ENCODE assay signal across 1 cellular context in the genomic region with DNA sequence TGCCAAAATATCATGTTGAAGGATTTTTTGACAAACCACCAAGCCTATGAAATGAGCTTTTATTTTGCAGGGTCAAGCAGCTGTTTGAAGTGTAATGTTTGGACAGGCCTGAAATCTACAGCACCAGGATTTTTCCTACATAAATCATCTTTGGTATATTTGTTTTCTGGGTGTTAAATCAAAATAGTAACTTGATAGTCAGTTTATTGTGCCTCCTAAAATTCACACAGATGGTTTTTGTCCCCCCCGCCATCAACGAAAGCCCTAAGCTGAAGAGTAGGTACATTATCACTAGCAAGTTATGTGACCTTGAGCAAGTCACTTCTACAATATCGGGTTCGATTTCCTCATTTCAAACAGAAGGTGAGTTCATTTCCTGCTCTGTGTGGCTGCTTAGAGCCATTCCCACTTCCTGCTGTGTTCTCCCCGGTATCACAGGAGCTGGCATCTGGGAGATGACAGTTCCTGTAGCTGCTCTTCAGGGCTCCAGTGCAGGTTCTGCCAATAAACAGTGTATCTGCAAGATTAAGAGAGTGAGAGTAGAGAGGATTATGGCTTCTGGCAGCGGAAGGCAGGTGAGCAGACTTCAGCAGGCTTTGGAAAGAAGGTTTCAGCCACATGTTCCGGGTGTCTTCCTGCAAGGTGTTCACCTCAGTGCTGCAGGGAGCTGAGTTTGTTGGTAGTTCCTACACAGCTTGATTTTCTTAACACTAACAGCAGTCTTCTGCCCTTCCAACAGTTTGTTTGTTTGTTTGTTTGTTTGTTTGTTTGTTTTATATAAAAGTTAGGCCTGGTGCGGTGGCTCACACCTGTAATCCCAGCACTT.
TF ChIP-seq lines count a peak whose summit lies in the region.

No MANE protein-coding gene starts in this region.

TF ChIP-seq in HepG2, 621 proteins besides CTCF, POLR2A, EP300 and RAD21 (continued from another document):
- TF ChIP-seq PHF21A (CRISPR knock-in tag; IDR thresholded peaks at IDR 0.05) = peak; percentile 44; the same call in 1 of the 2 replicates
- TF ChIP-seq SRSF4 (IDR thresholded peaks at IDR 0.05; ENCODE audit: low read depth, low read length, poor library complexity, severe bottlenecking) = no peak
- TF ChIP-seq BRCA1 (CRISPR knock-in tag; IDR thresholded peaks at IDR 0.05) = no peak
- no peak for TF ChIP-seq HCFC1 (IDR thresholded peaks at IDR 0.05; ENCODE audit: low read depth, low read length)
- TF ChIP-seq NCOA2 (CRISPR knock-in tag; IDR thresholded peaks at IDR 0.05) = peak; percentile 57
- no peak for TF ChIP-seq U2AF1 (optimal IDR thresholded peaks at IDR 0.05; ENCODE audit: low read depth, low read length)
- TF ChIP-seq RCOR2 (CRISPR knock-in tag; IDR thresholded peaks at IDR 0.05) = 0 out of 2 replicates have a peak, but pooled peaks have one; percentile 16
- peak; percentile 63; the same call in 1 of the 2 replicates for TF ChIP-seq KAT8 (CRISPR knock-in tag; IDR thresholded peaks at IDR 0.05)
- TF ChIP-seq SRY (CRISPR knock-in tag; IDR thresholded peaks at IDR 0.05) = no peak
- TF ChIP-seq GFI1 (CRISPR knock-in tag; IDR thresholded peaks at IDR 0.05; ENCODE audit: borderline replicate concordance) = peak; percentile 53; the same call in 1 of the 2 replicates
- peak; percentile 50; the same call in 1 of the 2 replicates for TF ChIP-seq POGZ (CRISPR knock-in tag; IDR thresholded peaks at IDR 0.05)
- no peak for TF ChIP-seq ATF7 (IDR thresholded peaks at IDR 0.05)
- peak; percentile 47; the same call in 1 of the 2 replicates for TF ChIP-seq ATF7 (CRISPR knock-in tag; IDR thresholded peaks at IDR 0.05)
- TF ChIP-seq SOX5 (CRISPR knock-in tag; IDR thresholded peaks at IDR 0.05; ENCODE audit: borderline replicate concordance) = peak; percentile 50; the same call in 1 of the 2 replicates
- TF ChIP-seq PAXIP1 (CRISPR knock-in tag; conservative IDR thresholded peaks at IDR 0.05) = peak; percentile 51
- TF ChIP-seq ZFAT (CRISPR knock-in tag; conservative IDR thresholded peaks at IDR 0.05) = no peak
- 0 out of 2 replicates have a peak, but pooled peaks have one; percentile 43 for TF ChIP-seq GATAD2A (CRISPR knock-in tag; IDR thresholded peaks at IDR 0.05)
- no peak for TF ChIP-seq AHR (CRISPR knock-in tag; IDR thresholded peaks at IDR 0.05)
- no peak for TF ChIP-seq SIN3A (IDR thresholded peaks at IDR 0.05; ENCODE audit: borderline replicate concordance, low read depth, low read length)
- TF ChIP-seq ZNF614 (CRISPR knock-in tag; IDR thresholded peaks at IDR 0.05; ENCODE audit: borderline replicate concordance) = peak; percentile 86; the same call in 1 of the 2 replicates
